9 cellular contexts compared by ENCODE assay signal in genomic region chr2:11498543-11499034, GRCh38. TPM values are rescaled to one million over a fixed set of nuclear protein-coding genes. Genes with fewer than 3 reads are reported as not detected.
A peak's percentile ranks its signal among the peaks of the same experiment; 100 is the strongest.
DNase-seq lines count a peak whose midpoint lies in the region; ATAC-seq and TF ChIP-seq lines count a peak whose summit lies in the region.
"Had no signal": no experiment of that assay in that cellular context is flagged by ENCODE, and none has a peak within 500 bp of the region (broad histone marks: within the 10 kb centered on the region; RNA-seq: fewer than 3 reads in every experiment).

No MANE protein-coding gene starts in this region.

- H3F3A ChIP-seq in GM23338 (replicated peaks; ENCODE audit: low read depth): no peaks in the 10 kb centered on the region; the same call in 1 of the 2 replicates

- no peak overlapping the region for H3K27ac ChIP-seq in GM23338 (ENCODE audit: low read depth)

- peaks cover 9% of the 10 kb centered on the region for H3K9me3 Mint-ChIP-seq in GM23338

- no peak overlapping the region for H3K27ac Mint-ChIP-seq in GM23338
- H3K27ac Mint-ChIP-seq: IgD-negative memory B cell had no signal

- H3K36me3 ChIP-seq in GM23338 (ENCODE audit: insufficient read depth): 0 out of 2 replicates have a peak, but pooled peaks cover 3% of the 10 kb centered on the region

- peaks cover 71% of the 10 kb centered on the region for H3K79me2 ChIP-seq in GM23338 (replicated peaks; ENCODE audit: insufficient read depth)

- H2AFZ ChIP-seq in GM23338: no peak overlapping the region

- ATAC-seq in GM19324 (IDR thresholded peaks at IDR 0.05; ENCODE audit: low FRiP score, unreplicated experiment) (peak; percentile 91), HG03064 (IDR thresholded peaks at IDR 0.05; ENCODE audit: low read depth, unreplicated experiment) (peak; percentile 86), SK-N-SH treated with all-trans-retinoic acid at 6 μM for 48 hours (peak; percentile 76), omental fat pad (ENCODE audit: low FRiP score) (no peak), GM23338 (no peak)

- no peak overlapping the region for H3K4me2 ChIP-seq in GM23338

- no peak overlapping the region for H3K4me3 ChIP-seq in GM23338

- peak; percentile 82 for DNase-seq in medulla oblongata (ENCODE audit: extremely low spot score)
- no peak for DNase-seq in iPS-NIHi7 (ENCODE audit: extremely low spot score)
- DNase-seq in cerebellar nuclear complex (lab: John Stamatoyannopoulos, UW): no peak
- no peak for DNase-seq in omental fat pad (ENCODE audit: low spot score)
- DNase-seq in GM23338 (ENCODE audit: low spot score): no peak

- peaks cover 21% of the 10 kb centered on the region for H4K20me1 ChIP-seq in GM23338 (replicated peaks; ENCODE audit: insufficient read depth)

- peaks cover 13% of the 10 kb centered on the region; the same call in 2 of the 3 replicates for H3K36me3 Mint-ChIP-seq in GM23338 (ENCODE audit: low read depth)

- peaks cover 39% of the 10 kb centered on the region for H3K4me1 Mint-ChIP-seq in GM23338

- H3K27me3 Mint-ChIP-seq in GM23338 (ENCODE audit: insufficient read depth, low read depth, poor library complexity): peaks cover 10% of the 10 kb centered on the region

- no peak overlapping the region for H3K4me3 Mint-ChIP-seq in GM23338

- H3K27me3 ChIP-seq in GM23338 (ENCODE audit: insufficient read depth): no peaks in the 10 kb centered on the region

- H3K4me1 ChIP-seq in GM23338 (ENCODE audit: insufficient read depth): peaks cover 24% of the 10 kb centered on the region

- H3K9me2 ChIP-seq in GM23338 (ENCODE audit: insufficient read depth): 0 out of 2 replicates have a peak, but pooled peaks cover 1% of the 10 kb centered on the region

- TF ChIP-seq CTCF in omental fat pad (IDR thresholded peaks at IDR 0.05) (no peak), GM23338 (conservative IDR thresholded peaks at IDR 0.05; ENCODE audit: low read depth in 2 of 2) (no peak)

TF ChIP-seq in SK-N-SH treated with all-trans-retinoic acid at 6 μM for 48 hours, 23 proteins besides CTCF, POLR2A, EP300 and RAD21 (continues in another document):
- TF ChIP-seq RARB (CRISPR knock-in tag; IDR thresholded peaks at IDR 0.05) (no peak), POU6F1 (CRISPR knock-in tag; IDR thresholded peaks at IDR 0.05; ENCODE audit: borderline replicate concordance, low read depth) (no peak), TSHZ2 (CRISPR knock-in tag; IDR thresholded peaks at IDR 0.05) (no peak; the same call in 1 of the 2 replicates)

TF ChIP-seq in GM23338, 12 proteins besides CTCF, POLR2A, EP300 and RAD21 (continues in another document):
- TF ChIP-seq ZNF462 (CRISPR knock-in tag; IDR thresholded peaks at IDR 0.05) (no peak), EZH2phosphoT487 (IDR thresholded peaks at IDR 0.05; ENCODE audit: unreplicated experiment) (no peak), NANOG (IDR thresholded peaks at IDR 0.05; ENCODE audit: borderline replicate concordance) (no peak), CREB1 (CRISPR knock-in tag; IDR thresholded peaks at IDR 0.05; ENCODE audit: low read depth) (no peak), POLR2AphosphoS5 (IDR thresholded peaks at IDR 0.05; ENCODE audit: low read depth) (no peak), JUNB (IDR thresholded peaks at IDR 0.05; ENCODE audit: unreplicated experiment) (no peak), REST (IDR thresholded peaks at IDR 0.05; ENCODE audit: unreplicated experiment) (no peak)

RNA-seq across cellular contexts. Expression of gene E2F6, which starts 32.6 kb away (rescaled TPM):
- 10 to 100 TPM; 14.5 to 32.8 (median 25.8) TPM for total RNA-seq in omental fat pad
- total RNA-seq in GM23338 (2014; rRNA removed; shearing (Covaris generic)): 20.7 and 30.2 TPM in 2 replicates
- 11.9 and 16.9 TPM in 2 replicates for polyA plus RNA-seq in GM23338 (2016; fragmentation: Nextera tagmentation; extraction: Ambion mirVana)

RNA-seq across cellular contexts. Expression of gene GREB1, which starts 35.3 kb away (rescaled TPM):
- 10 to 100 TPM in 1 of 4 donors, 1 to 10 TPM in 3; 1.9 to 12.4 (median 4.1) TPM for total RNA-seq in omental fat pad
- total RNA-seq in GM23338 (2014; rRNA removed; shearing (Covaris generic)): 35.0 and 36.5 TPM in 2 replicates
- 12.0 and 12.2 TPM in 2 replicates for polyA plus RNA-seq in GM23338 (2016; fragmentation: Nextera tagmentation; extraction: Ambion mirVana)
- polyA plus RNA-seq: IgD-negative memory B cell had no signal

Comparison
In these comparisons a context has a peak if more than half of its experiments do, and no peak if none do; other contexts are left out.
1. ATAC-seq: peak in GM19324 (single experiment), HG03064 (single experiment) and SK-N-SH treated with all-trans-retinoic acid at 6 μM for 48 hours (single experiment); none in omental fat pad (single experiment) and GM23338 (single experiment).